19 cellular contexts compared by ENCODE assay signal in the genomic region with DNA sequence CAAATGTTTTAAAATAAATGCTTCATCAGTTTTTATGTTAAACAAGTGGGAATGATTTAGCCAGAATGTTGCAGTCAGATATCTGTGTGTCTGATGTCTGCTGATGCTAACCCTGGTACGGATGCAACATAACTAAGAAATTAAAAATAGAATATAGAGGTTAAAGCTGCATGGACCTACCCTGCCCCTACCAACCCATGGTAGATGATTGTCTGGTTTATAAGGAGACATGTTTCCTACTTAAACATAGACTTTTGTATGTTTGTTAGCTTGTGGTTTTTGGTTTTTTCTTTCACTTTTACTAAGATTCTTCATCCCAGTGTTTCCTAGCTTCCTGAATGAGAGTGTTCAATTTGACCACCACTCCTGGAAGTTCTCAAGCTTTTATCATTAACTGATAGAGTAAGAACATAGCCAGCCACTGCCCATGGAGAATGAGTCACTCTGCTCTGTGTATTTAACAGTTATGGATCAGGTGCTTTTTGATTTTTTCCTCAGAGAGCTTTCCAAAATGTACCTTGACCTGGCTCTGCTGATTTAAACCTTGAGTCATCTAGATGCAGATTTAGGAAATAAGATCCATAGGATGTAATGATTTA.
DNase-seq lines count a peak whose midpoint lies in the region; ATAC-seq and TF ChIP-seq lines count a peak whose summit lies in the region.
"Had no signal": no experiment of that assay in that cellular context is flagged by ENCODE, and none has a peak within 500 bp of the region (broad histone marks: within the 10 kb centered on the region; RNA-seq: fewer than 3 reads in every experiment).

No MANE protein-coding gene starts in this region.

- H3K36me3 ChIP-seq in IMR-90 (ENCODE audit: control insufficient read depth, insufficient read depth, low read length) (no peaks in the 10 kb centered on the region), body of pancreas (replicated peaks in 1 of 2; ENCODE audit: insufficient read depth in 1 of 2, low read depth in 2 of 2) (no peaks in the 10 kb centered on the region), mucosa of descending colon (ENCODE audit: low read depth) (no peaks in the 10 kb centered on the region), spleen (no peaks in the 10 kb centered on the region)
- H3K36me3 ChIP-seq: esophagus squamous epithelium had no signal

- no peak overlapping the region for H2BK5ac ChIP-seq in IMR-90 (ENCODE audit: low read depth, low read length, poor library complexity, severe bottlenecking)

- H3K4ac ChIP-seq in IMR-90 (ENCODE audit: low read depth, low read length), result no peak overlapping the region

- H4K91ac ChIP-seq in IMR-90 (ENCODE audit: insufficient read depth, low read depth, low read length), result no peak overlapping the region

- no peak overlapping the region for H2BK20ac ChIP-seq in IMR-90 (ENCODE audit: low read depth, low read length)

- BruUV-seq in IMR-90 (replicated peaks; lab: Mats Ljungman, UMichigan), result no TSS peak

- H3K27me3 Mint-ChIP-seq in activated CD4-positive, alpha-beta T cell treated with anti-CD3 and anti-CD28 coated beads, Interleukin-2, amount 10 ng/mL, durations not matched to agents 7 days and 5 days, result peaks cover 15% of the 10 kb centered on the region

- no peak overlapping the region for H3K9ac ChIP-seq in IMR-90 (ENCODE audit: low read depth, low read length)
- H3K9ac ChIP-seq: parathyroid adenoma had no signal

- no peaks in the 10 kb centered on the region for H3K9me3 Mint-ChIP-seq in activated CD4-positive, alpha-beta T cell treated with anti-CD3 and anti-CD28 coated beads, Interleukin-2, amount 10 ng/mL, durations not matched to agents 7 days and 5 days

- H4K8ac ChIP-seq in IMR-90 (ENCODE audit: low read depth in 2 of 2, low read length in 2 of 2), result no peak overlapping the region

- H4K20me1 ChIP-seq in IMR-90 (ENCODE audit: insufficient read depth, low read length), result no peaks in the 10 kb centered on the region

- intact Hi-C loops in IMR-90 (cut with micrococcal nuclease) (no loop called here), body of pancreas (cut with DNase I) (no loop called here), mucosa of descending colon (cut with DNase I, micrococcal nuclease) (loop anchor here in 1 of 2 donors (2.0 kb wide), 1 partner anchor 41 kb away; no protein-coding TSS in a partner anchor), spleen (cut with DNase I; ENCODE audit: low total_unique reads) (no loop called here)

- H3K4me1 Mint-ChIP-seq in activated CD4-positive, alpha-beta T cell treated with anti-CD3 and anti-CD28 coated beads, Interleukin-2, amount 10 ng/mL, durations not matched to agents 7 days and 5 days, result no peaks in the 10 kb centered on the region

- H3K56ac ChIP-seq in IMR-90 (ENCODE audit: extremely low read depth, insufficient read depth, low read length), result no peak overlapping the region

- H2AK5ac ChIP-seq in IMR-90 (ENCODE audit: low read depth, low read length), result no peak overlapping the region

- no peaks in the 10 kb centered on the region for H3K9me3 ChIP-seq in IMR-90 (ENCODE audit: control insufficient read depth, insufficient read depth, low read length)
- no peaks in the 10 kb centered on the region for H3K9me3 ChIP-seq in body of pancreas
- no peaks in the 10 kb centered on the region for H3K9me3 ChIP-seq in mucosa of descending colon
- H3K9me3 ChIP-seq in spleen, result no peaks in the 10 kb centered on the region
- H3K9me3 ChIP-seq: esophagus squamous epithelium, uterus had no signal

- POLR2A ChIA-PET in IMR-90 (lab: Charles Lee; ENCODE audit: unreplicated experiment), result interaction anchor here (1.2 kb wide), 1 partner anchor 41 kb away, joined by 4 read pairs; no protein-coding TSS in a partner anchor
- POLR2A ChIA-PET in activated CD4-positive, alpha-beta T cell treated with anti-CD3 and anti-CD28 coated beads, Interleukin-2, amount 10 ng/mL, durations not matched to agents 7 days and 5 days (lab: Charles Lee), result no interaction called here

- H3K4me3 ChIP-seq in IMR-90 (ENCODE audit: insufficient read depth, low read depth, low read length) (no peak overlapping the region), body of pancreas (no peak overlapping the region), mucosa of descending colon (no peak overlapping the region), spleen (no peak overlapping the region)
- H3K4me3 ChIP-seq: esophagus squamous epithelium, uterus had no signal

- H2BK15ac ChIP-seq in IMR-90 (ENCODE audit: low read depth, low read length), result no peak overlapping the region

- H2AK9ac ChIP-seq in IMR-90 (replicated peaks; ENCODE audit: low read depth, low read length, poor library complexity), result no peak overlapping the region

- dilution Hi-C loops in IMR-90 (cut with HindIII; ENCODE audit: low sequenced_read_pairs, unreplicated experiment), result no loop called here

- no peak overlapping the region for H2AFZ ChIP-seq in IMR-90 (replicated peaks; ENCODE audit: low read length, poor library complexity)
- H2AFZ ChIP-seq: parathyroid adenoma had no signal

- no peak overlapping the region for H2BK120ac ChIP-seq in IMR-90 (ENCODE audit: low read depth, low read length)

- H3K9me1 ChIP-seq in IMR-90 (ENCODE audit: insufficient read depth, low read length), result no peaks in the 10 kb centered on the region

- CTCF ChIA-PET in IMR-90 (lab: Yijun Ruan, JAX), result interaction anchor here (0.6 to 3.7 kb wide), 4 partner anchors 26 to 44 kb away, joined by 3 to 65 read pairs (median 4); no protein-coding TSS in a partner anchor
- CTCF ChIA-PET in activated CD4-positive, alpha-beta T cell treated with anti-CD3 and anti-CD28 coated beads, Interleukin-2, amount 10 ng/mL, durations not matched to agents 7 days and 5 days (lab: Charles Lee), result interaction anchor here (1.1 to 2.5 kb wide), 2 partner anchors 22 to 41 kb away, joined by 3 to 21 read pairs; no protein-coding TSS in a partner anchor

- H3K27ac ChIP-seq in IMR-90 (ENCODE audit: insufficient read depth, low read length) (no peak overlapping the region), body of pancreas (peak overlapping the region in 3 of 4 donors; percentile 27 to 72 (median 30)), spleen (no peak overlapping the region)
- H3K27ac ChIP-seq: esophagus squamous epithelium, parathyroid adenoma, uterus had no signal

- H3K79me1 ChIP-seq in IMR-90 (ENCODE audit: low read depth in 1 of 2, low read length in 2 of 2), result no peaks in the 10 kb centered on the region

- in situ Hi-C loops in IMR-90 (cut with MboI; ENCODE audit: low sequenced_read_pairs), result no loop called here

- H4K5ac ChIP-seq in IMR-90 (ENCODE audit: low read depth, low read length), result no peak overlapping the region

- H3K18ac ChIP-seq in IMR-90 (ENCODE audit: low read depth, low read length), result no peak overlapping the region

- no peak overlapping the region for H3K4me3 Mint-ChIP-seq in activated CD4-positive, alpha-beta T cell treated with anti-CD3 and anti-CD28 coated beads, Interleukin-2, amount 10 ng/mL, durations not matched to agents 7 days and 5 days
- H3K4me3 Mint-ChIP-seq: activated CD8-positive, alpha-beta memory T cell treated with anti-CD3 and anti-CD28 coated beads, Interleukin-2, amount 10 ng/mL, durations not matched to agents 7 days and 5 days had no signal

- no CpG with 5 or more reads among the region's 1 CpG for WGBS in IMR-90 (ENCODE audit: extremely low coverage in 2 of 2, insufficient read length in 1 of 2), 2 experiments
- WGBS in body of pancreas, 2 donors, result 55 to 64% methylated on average over 1 of the region's 1 CpG
- 40 to 55% (median 50%) methylated on average over 1 of the region's 1 CpG for WGBS in spleen, 5 donors

- H3K14ac ChIP-seq in IMR-90 (replicated peaks; ENCODE audit: low read depth, low read length), result no peak overlapping the region

- ATAC-seq in IMR-90 (ENCODE audit: low read depth), result peak; percentile 53
- ATAC-seq in body of pancreas, result peak; percentile 42
- ATAC-seq in mucosa of descending colon, result peak; percentile 77
- no peak for ATAC-seq in HG03571 (IDR thresholded peaks at IDR 0.05; ENCODE audit: unreplicated experiment)
- ATAC-seq: activated CD8-positive, alpha-beta memory T cell treated with anti-CD3 and anti-CD28 coated beads, Interleukin-2, amount 10 ng/mL, durations not matched to agents 7 days and 5 days; stimulated activated naive CD8-positive, alpha-beta T cell treated with anti-CD3 and anti-CD28 coated beads, Interleukin-15, Interleukin-2, amounts not matched to agents 100 U/mL and 50 U/mL, for 24 hours had no signal

- TF ChIP-seq POLR2A in IMR-90 (IDR thresholded peaks at IDR 0.05; ENCODE audit: low read depth, low read length), result no peak
- no peak for TF ChIP-seq POLR2A in body of pancreas (IDR thresholded peaks at IDR 0.05)
- no peak for TF ChIP-seq POLR2A in spleen (IDR thresholded peaks at IDR 0.05)

- no peak overlapping the region for H3K23ac ChIP-seq in IMR-90 (ENCODE audit: low read depth, low read length)

- no peak overlapping the region for H3K4me2 ChIP-seq in IMR-90 (ENCODE audit: low read depth, low read length)

- H3K27ac Mint-ChIP-seq in activated CD4-positive, alpha-beta T cell treated with anti-CD3 and anti-CD28 coated beads, Interleukin-2, amount 10 ng/mL, durations not matched to agents 7 days and 5 days, result no peak overlapping the region
- H3K27ac Mint-ChIP-seq: activated CD8-positive, alpha-beta memory T cell treated with anti-CD3 and anti-CD28 coated beads, Interleukin-2, amount 10 ng/mL, durations not matched to agents 7 days and 5 days had no signal

- DNase-seq in EL, result peak; percentile 25
- peak; percentile 43 for DNase-seq in IMR-90
- peak in 1 of 4 donors; percentile 27 for DNase-seq in body of pancreas
- DNase-seq in mucosa of descending colon, result no peak
- no peak for DNase-seq in DMS153 treated with DMSO at 0.1 percent for 48 hours (lab: John Stamatoyannopoulos, UW; ENCODE audit: unreplicated experiment)
- no peak for DNase-seq in activated CD4-positive, alpha-beta T cell treated with anti-CD3 and anti-CD28 coated beads, Interleukin-2, amount 10 ng/mL, durations not matched to agents 7 days and 5 days
- no peak for DNase-seq in spleen
- DNase-seq: activated CD8-positive, alpha-beta memory T cell treated with anti-CD3 and anti-CD28 coated beads, Interleukin-2, amount 10 ng/mL, durations not matched to agents 7 days and 5 days; activated naive CD4-positive, alpha-beta T cell; esophagus squamous epithelium; hippocampal formation; NCI-H2029 treated with DMSO at 0.1 percent for 48 hours; NCI-H526 treated with DMSO at 0.1 percent for 48 hours; RPMI8226; stimulated activated naive CD8-positive, alpha-beta T cell treated with anti-CD3 and anti-CD28 coated beads, Interleukin-15, Interleukin-2, amounts not matched to agents 100 U/mL and 50 U/mL, for 24 hours; T-helper 1 cell; uterus had no signal

- TF ChIP-seq RAD21 in IMR-90 (IDR thresholded peaks at IDR 0.05; ENCODE audit: low read length), result no peak

- H3K4me1 ChIP-seq in IMR-90 (ENCODE audit: control insufficient read depth, insufficient read depth, low read length), result no peaks in the 10 kb centered on the region; the same call in 1 of the 2 replicates
- H3K4me1 ChIP-seq in body of pancreas, result no peaks in the 10 kb centered on the region
- H3K4me1 ChIP-seq in mucosa of descending colon (ENCODE audit: low read depth), result no peaks in the 10 kb centered on the region
- H3K4me1 ChIP-seq in spleen, result peaks cover 0 to 2% (median 0%) of the 10 kb centered on the region in 6 donors
- H3K4me1 ChIP-seq: esophagus squamous epithelium, parathyroid adenoma, uterus had no signal

- no peak for TF ChIP-seq CTCF in IMR-90 (conservative IDR thresholded peaks at IDR 0.05; ENCODE audit: low read depth, low read length)
- no peak for TF ChIP-seq CTCF in body of pancreas (IDR thresholded peaks at IDR 0.05)
- no peak for TF ChIP-seq CTCF in mucosa of descending colon (IDR thresholded peaks at IDR 0.05)
- no peak for TF ChIP-seq CTCF in spleen (IDR thresholded peaks at IDR 0.05 in 8 of 11, conservative IDR thresholded peaks at IDR 0.05 in 3 of 11)

- H3K27me3 ChIP-seq in IMR-90 (ENCODE audit: control insufficient read depth, insufficient read depth, low read length) (no peaks in the 10 kb centered on the region; the same call in 1 of the 2 replicates), body of pancreas (no peaks in the 10 kb centered on the region), spleen (replicated peaks in 1 of 7) (peaks cover 0 to 26% (median 0%) of the 10 kb centered on the region in 7 donors)
- H3K27me3 ChIP-seq: esophagus squamous epithelium, uterus had no signal

- H3K36me3 Mint-ChIP-seq in activated CD4-positive, alpha-beta T cell treated with anti-CD3 and anti-CD28 coated beads, Interleukin-2, amount 10 ng/mL, durations not matched to agents 7 days and 5 days (ENCODE audit: low read depth), result no peaks in the 10 kb centered on the region
- H3K36me3 Mint-ChIP-seq: activated CD8-positive, alpha-beta memory T cell treated with anti-CD3 and anti-CD28 coated beads, Interleukin-2, amount 10 ng/mL, durations not matched to agents 7 days and 5 days had no signal

Comparison
In these comparisons a context has a peak if more than half of its experiments do, and no peak if none do; other contexts are left out.
1. DNase-seq: peak in EL (single experiment) and IMR-90 (single experiment); none in mucosa of descending colon (0 of 3), DMS153 treated with DMSO at 0.1 percent for 48 hours (single experiment), activated CD4-positive, alpha-beta T cell treated with anti-CD3 and anti-CD28 coated beads, Interleukin-2, amount 10 ng/mL, durations not matched to agents 7 days and 5 days (single experiment) and spleen (single experiment).
2. H3K27ac ChIP-seq: peak in body of pancreas (3 of 4); none in IMR-90 (single experiment) and spleen (0 of 8).